In genomic region chr9:19230356-19231125, GRCh38 we compare ENCODE assay signal across 8 cellular contexts. TPM values are rescaled to one million over a fixed set of nuclear protein-coding genes. Genes with fewer than 3 reads are reported as not detected.
DNase-seq lines count a peak whose midpoint lies in the region; ATAC-seq and TF ChIP-seq lines count a peak whose summit lies in the region.

Gene DENND4C, plus strand, starts transcription at chr9:19230693. Its CDS starts 45,482 bp downstream, at chr9:19276175.

- H3K27ac Mint-ChIP-seq in activated CD4-positive, alpha-beta T cell treated with anti-CD3 and anti-CD28 coated beads for 36 hours = peak within 1 kb of the TSS; percentile 58

- peaks cover 14% of the 10 kb centered on the region for H3K4me1 Mint-ChIP-seq in activated CD4-positive, alpha-beta T cell treated with anti-CD3 and anti-CD28 coated beads for 36 hours

- no peaks in the 10 kb centered on the region for H3K9me3 Mint-ChIP-seq in activated CD4-positive, alpha-beta T cell treated with anti-CD3 and anti-CD28 coated beads for 36 hours (ENCODE audit: low read depth)

- peak within 1 kb of the TSS; percentile 93 for H3K4me3 ChIP-seq in choroid plexus epithelial cell (ENCODE audit: low read depth, low read length)

- no peak for TF ChIP-seq CTCF in choroid plexus epithelial cell (conservative IDR thresholded peaks at IDR 0.05; ENCODE audit: low read depth, low read length)

- peak; percentile 89 for DNase-seq in Ammon's horn (ENCODE audit: low spot score)
- DNase-seq in NCI-H446 (lab: John Stamatoyannopoulos, UW) = peak; percentile 86 to 88
- DNase-seq in activated CD4-positive, alpha-beta T cell treated with anti-CD3 and anti-CD28 coated beads for 36 hours = peak; percentile 87
- peak; percentile 86 for DNase-seq in choroid plexus epithelial cell (ENCODE audit: low read depth)
- DNase-seq in stimulated activated CD4-positive, alpha-beta T cell treated with anti-CD3 and anti-CD28 coated beads, Interleukin-1b, Interleukin-23, amount 100 ng/mL, for 4 hours (ENCODE audit: low read depth in 2 of 2) = peak; percentile 52 to 60

- peak; percentile 81 for ATAC-seq in GM19023 (IDR thresholded peaks at IDR 0.05; ENCODE audit: unreplicated experiment)
- ATAC-seq in HG03196 (IDR thresholded peaks at IDR 0.05; ENCODE audit: unreplicated experiment) = peak; percentile 79
- peak; percentile 81 for ATAC-seq in activated CD4-positive, alpha-beta T cell treated with anti-CD3 and anti-CD28 coated beads for 36 hours

- intact Hi-C loops in activated CD4-positive, alpha-beta T cell treated with anti-CD3 and anti-CD28 coated beads for 36 hours (cut with DNase I, micrococcal nuclease) = loop anchor here (1.0 to 10.0 kb wide), 12 partner anchors 46 to 764 kb away; partner anchors contain the start of genes HAUS6 (in 2 of the 2), RPS6 (in 2 of the 2), RRAGA (in 2 of the 2) and PLIN2 (in 1 of the 2)

- POLR2A ChIA-PET in activated CD4-positive, alpha-beta T cell treated with anti-CD3 and anti-CD28 coated beads for 36 hours (lab: Charles Lee) = interaction anchor here (0.8 to 1.2 kb wide), 2 partner anchors 47 to 180 kb away, joined by 3 to 4 read pairs; no protein-coding TSS in a partner anchor

- CTCF ChIA-PET in activated CD4-positive, alpha-beta T cell treated with anti-CD3 and anti-CD28 coated beads for 36 hours (lab: Charles Lee) = interaction anchor here (0.7 to 1.2 kb wide), 6 partner anchors 13 to 104 kb away, joined by 3 to 5 read pairs (median 4); no protein-coding TSS in a partner anchor

- H3K27ac ChIP-seq in layer of hippocampus (ENCODE audit: low read depth, low read length) = peak within 1 kb of the TSS; percentile 94

- no peaks in the 10 kb centered on the region for H3K27me3 Mint-ChIP-seq in activated CD4-positive, alpha-beta T cell treated with anti-CD3 and anti-CD28 coated beads for 36 hours

- no peaks in the 10 kb centered on the region for H3K27me3 ChIP-seq in layer of hippocampus (ENCODE audit: control insufficient read depth, insufficient read depth, low read length)

- no peak within 1 kb of the TSS for H3K4me3 Mint-ChIP-seq in activated CD4-positive, alpha-beta T cell treated with anti-CD3 and anti-CD28 coated beads for 36 hours

- no peaks in the 10 kb centered on the region for H3K36me3 Mint-ChIP-seq in activated CD4-positive, alpha-beta T cell treated with anti-CD3 and anti-CD28 coated beads for 36 hours (ENCODE audit: low read depth)

RNA-seq across cellular contexts. Expression of gene DENND4C, which starts in this region (rescaled TPM):
- total RNA-seq in activated CD4-positive, alpha-beta T cell treated with anti-CD3 and anti-CD28 coated beads for 36 hours = 10 to 100 TPM; 17.2 to 22.2 TPM

Comparison
In these comparisons a context has a peak if more than half of its experiments do, and no peak if none do; other contexts are left out.
1. Peak in every context shown above with its lines: DNase-seq, ATAC-seq, H3K4me3 ChIP-seq and H3K27ac ChIP-seq.